Comparison of ENCODE assay signal across 15 cellular contexts in the genomic region with DNA sequence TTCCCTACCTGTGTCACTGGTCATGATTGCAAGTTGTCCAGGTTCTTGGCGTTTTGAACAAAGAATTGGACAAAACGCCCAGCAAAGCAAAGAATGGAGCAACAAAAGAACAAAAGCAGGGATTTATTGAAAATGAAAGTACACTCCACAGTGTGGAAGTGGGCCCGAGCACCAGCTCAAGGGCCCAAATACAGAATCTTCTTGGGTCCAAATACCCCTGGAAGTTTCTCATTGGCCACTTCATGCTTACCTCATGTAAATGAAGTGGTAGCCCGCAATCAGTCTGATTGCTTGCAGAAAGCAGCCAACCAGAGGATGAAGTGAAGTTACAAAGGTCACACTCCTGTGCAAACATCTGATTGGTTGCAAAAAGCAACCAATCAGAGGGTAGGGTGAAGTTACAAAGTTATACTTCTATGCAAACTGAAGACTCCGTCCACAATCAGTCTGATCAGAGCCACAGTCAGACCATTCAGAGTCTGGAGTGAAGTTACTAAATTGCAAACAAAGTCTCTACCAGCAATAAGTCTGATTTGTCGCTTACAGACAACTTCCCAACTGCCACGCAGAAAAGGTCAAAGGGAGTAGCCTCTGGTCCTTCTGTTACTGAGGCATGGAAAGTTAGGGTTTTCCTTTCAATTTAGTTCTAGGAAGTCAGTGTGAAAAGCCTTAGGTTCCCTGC. TPM values are rescaled to one million over a fixed set of nuclear protein-coding genes. Genes with fewer than 3 reads are reported as not detected.
DNase-seq lines count a peak whose midpoint lies in the region; ATAC-seq and TF ChIP-seq lines count a peak whose summit lies in the region.
"Had no signal": no experiment of that assay in that cellular context is flagged by ENCODE, and none has a peak within 500 bp of the region (broad histone marks: within the 10 kb centered on the region; RNA-seq: fewer than 3 reads in every experiment).

No MANE protein-coding gene starts in this region.

- H4K20me1 ChIP-seq in mammary epithelial cell (ENCODE audit: insufficient read depth, low read length), result no peaks in the 10 kb centered on the region

- H2AFZ ChIP-seq in mammary epithelial cell (ENCODE audit: low read depth, low read length), result no peak overlapping the region
- H2AFZ ChIP-seq: parathyroid adenoma had no signal

- no peaks in the 10 kb centered on the region for H3K27me3 ChIP-seq in mammary epithelial cell (ENCODE audit: insufficient read depth, low read length)

- peak overlapping the region; percentile 77 for H3K4me2 ChIP-seq in mammary epithelial cell (ENCODE audit: insufficient read depth, low read depth, low read length)

- ATAC-seq in GM21367 (IDR thresholded peaks at IDR 0.05; ENCODE audit: unreplicated experiment), result no peak
- ATAC-seq: WTC11 had no signal

- H3K36me3 ChIP-seq in mammary epithelial cell (ENCODE audit: insufficient read depth, low read length) (no peaks in the 10 kb centered on the region), mesodermal cell (ENCODE audit: control insufficient read depth, insufficient read depth, low read length) (no peaks in the 10 kb centered on the region)

- intact Hi-C loops in mammary epithelial cell (cut with micrococcal nuclease), result loop anchor here (2.0 to 5.0 kb wide), 2 partner anchors 15 to 88 kb away; no protein-coding TSS in a partner anchor

- H3K9me3 ChIP-seq in mammary epithelial cell (replicated peaks; ENCODE audit: insufficient read depth, low read length) (no peaks in the 10 kb centered on the region), mesodermal cell (ENCODE audit: control insufficient read depth, low read length) (no peaks in the 10 kb centered on the region)

- in situ Hi-C loops in mammary epithelial cell (cut with MboI; ENCODE audit: low sequenced_read_pairs in 2 of 2), result no loop called here

- H3K79me2 ChIP-seq in mammary epithelial cell (ENCODE audit: insufficient read depth, low read length), result no peaks in the 10 kb centered on the region
- H3K79me2 ChIP-seq: parathyroid adenoma had no signal

- dilution Hi-C loops in mammary epithelial cell (cut with HindIII; ENCODE audit: low sequenced_read_pairs), result no loop called here

- no peak for TF ChIP-seq CTCF in mammary epithelial cell (conservative IDR thresholded peaks at IDR 0.05 in 1 of 2, IDR thresholded peaks at IDR 0.05 in 1 of 2; ENCODE audit: extremely low read depth in 1 of 2, insufficient read depth in 1 of 2, low read depth in 1 of 2, low read length in 2 of 2)

- H3K4me1 ChIP-seq in mammary epithelial cell (ENCODE audit: insufficient read depth, low read length) (peaks cover 45% of the 10 kb centered on the region), mesodermal cell (ENCODE audit: control insufficient read depth, insufficient read depth, low read length, poor library complexity, severe bottlenecking) (peaks cover 27% of the 10 kb centered on the region)
- H3K4me1 ChIP-seq: parathyroid adenoma had no signal

- H3K27ac ChIP-seq in mammary epithelial cell (ENCODE audit: insufficient read depth, low read depth, low read length) (peak overlapping the region; percentile 99), mesodermal cell (ENCODE audit: low read depth, low read length, severe bottlenecking) (peak overlapping the region; percentile 96), temporal lobe (ENCODE audit: low read depth, low read length) (peak overlapping the region; percentile 12)
- H3K27ac ChIP-seq: parathyroid adenoma had no signal

- peak overlapping the region; percentile 95 for H3K9ac ChIP-seq in mammary epithelial cell (ENCODE audit: insufficient read depth, low read length)
- H3K9ac ChIP-seq: parathyroid adenoma had no signal

- peak overlapping the region in 1 of 3 experiments; percentile 5 for H3K4me3 ChIP-seq in mammary epithelial cell (replicated peaks in 1 of 3; ENCODE audit: insufficient read depth in 1 of 3, low read depth in 2 of 3, low read length in 3 of 3)
- H3K4me3 ChIP-seq in mesodermal cell (ENCODE audit: extremely low read depth, insufficient read depth, low read length, poor library complexity, severe bottlenecking), result no peak overlapping the region

- CTCF ChIA-PET in mammary epithelial cell (lab: Charles Lee; ENCODE audit: low non-redundant PET), result no interaction called here

- WGBS in mammary epithelial cell (ENCODE audit: low coverage, missing lambda C conversion rate), result 97% methylated on average over 7 of the region's 7 CpGs
- 94 to 96% methylated on average over 5 to 7 of the region's 7 CpGs for WGBS in mesodermal cell (ENCODE audit: insufficient coverage in 2 of 2), 2 experiments

- BruUV-seq in mammary epithelial cell (replicated peaks; lab: Mats Ljungman, UMichigan), result no TSS peak

- DNase-seq in HT-29 (ENCODE audit: low spot score) (peak; percentile 88), mammary epithelial cell (no peak), NCI-H345 (lab: John Stamatoyannopoulos, UW) (no peak), NCI-H2029 treated with DMSO at 0.1 percent for 48 hours (lab: John Stamatoyannopoulos, UW) (no peak), DMS53 (lab: John Stamatoyannopoulos, UW) (no peak)
- DNase-seq: CD4-positive, CD25-positive, alpha-beta regulatory T cell; GDM1; glutamatergic neuron; MV-4-11; NCI-H510A had no signal

RNA-seq across cellular contexts. Expression of gene TM4SF1, which starts 8.3 kb away (rescaled TPM):
- total RNA-seq in HT-29 (2014; rRNA removed; shearing (Covaris generic)), result 348 and 369 TPM in 2 replicates
- total RNA-seq in mammary epithelial cell, result 100 to 1,000 TPM; 121 to 246 TPM
- polyA plus RNA-seq in mammary epithelial cell, result 285 TPM
- polyA minus RNA-seq in mammary epithelial cell, result 178 TPM
- polyA plus RNA-seq in mesodermal cell (2013, experiment 1 of 2), result 147 TPM
- polyA plus RNA-seq in mesodermal cell (2013, experiment 2 of 2), result 175 TPM
- total RNA-seq in temporal lobe, result 13.5 TPM
- polyA plus RNA-seq: CD4-positive, CD25-positive, alpha-beta regulatory T cell had no signal

RNA-seq across cellular contexts. Expression of gene TM4SF18, which starts 52.3 kb away (rescaled TPM):
- 0.29 TPM in 1 of 2 replicates, not detected in the other for total RNA-seq in HT-29 (2014; rRNA removed; shearing (Covaris generic))
- total RNA-seq in mammary epithelial cell (not detected), temporal lobe (3.7 TPM)
- polyA plus RNA-seq in mammary epithelial cell, result not detected
- polyA minus RNA-seq in mammary epithelial cell, result not detected
- 47.9 TPM for polyA plus RNA-seq in mesodermal cell (2013, experiment 1 of 2)
- 54.3 TPM for polyA plus RNA-seq in mesodermal cell (2013, experiment 2 of 2)
- total RNA-seq: CD4-positive, CD25-positive, alpha-beta regulatory T cell had no signal
- polyA plus RNA-seq: CD4-positive, CD25-positive, alpha-beta regulatory T cell had no signal

Comparison
In these comparisons a context has a peak if more than half of its experiments do, and no peak if none do; other contexts are left out.
1. H3K27ac ChIP-seq: peak in every context shown above with its lines; median percentile 99 in mammary epithelial cell; 96 in mesodermal cell; 12 in temporal lobe.